18 cellular contexts compared by ENCODE assay signal in genomic region chr3:14784087-14784596, GRCh38. TPM values are rescaled to one million over a fixed set of nuclear protein-coding genes. Genes with fewer than 3 reads are reported as not detected.
A peak's percentile ranks its signal among the peaks of the same experiment; 100 is the strongest.
DNase-seq lines count a peak whose midpoint lies in the region; ATAC-seq, FAIRE-seq and TF ChIP-seq lines count a peak whose summit lies in the region.
"Had no signal": no experiment of that assay in that cellular context is flagged by ENCODE, and none has a peak within 500 bp of the region (broad histone marks: within the 10 kb centered on the region; RNA-seq: fewer than 3 reads in every experiment).

No MANE protein-coding gene starts in this region.

- no peak overlapping the region for H3K4me3 ChIP-seq in K562
- H3K4me3 ChIP-seq in vagina: no peak overlapping the region

- in situ Hi-C loops in K562 (cut with MboI): no loop called here

- no TSS peak for BruUV-seq in K562 (replicated peaks; lab: Mats Ljungman, UMichigan)

- POLR2A ChIA-PET in K562 (lab: Yijun Ruan, JAX): interaction anchor here (0.8 to 1.6 kb wide), 2 partner anchors 10 to 97 kb away, joined by 3 to 5 read pairs; no protein-coding TSS in a partner anchor

- TF ChIP-seq EP300 in K562 (IDR thresholded peaks at IDR 0.05; ENCODE audit: low read length): no peak

- H3K27me3 ChIP-seq in K562 (ENCODE audit: control insufficient read depth in 2 of 2, insufficient read depth in 2 of 2, low read length in 2 of 2): peaks cover 15 to 42% of the 10 kb centered on the region in 2 experiments
- no peaks in the 10 kb centered on the region for H3K27me3 ChIP-seq in vagina

- no peak overlapping the region for H3K27ac ChIP-seq in K562 (ENCODE audit: extremely low read depth, low read depth, low read length)
- no peak overlapping the region for H3K27ac ChIP-seq in vagina
- H3K27ac ChIP-seq: foreskin keratinocyte had no signal

- no peaks in the 10 kb centered on the region for H3K9me1 ChIP-seq in K562 (ENCODE audit: control insufficient read depth, insufficient read depth, low read length)

- DNase-seq in NCI-H526 (lab: John Stamatoyannopoulos, UW): peak; percentile 8 to 26
- DNase-seq in NCI-H526 treated with DMSO at 0.1 percent for 48 hours (lab: John Stamatoyannopoulos, UW): no peak
- DNase-seq in NCI-H1105 treated with DMSO at 0.1 percent for 48 hours (lab: John Stamatoyannopoulos, UW): peak; percentile 45
- DNase-seq in K562 (ENCODE audit: extremely low read depth in 1 of 4, low spot score in 3 of 4): no peak
- peak; percentile 21 for DNase-seq in omental fat pad (ENCODE audit: low spot score)
- DNase-seq in vagina (ENCODE audit: extremely low spot score in 2 of 2): no peak
- DNase-seq: activated CD4-positive, alpha-beta T cell treated with anti-CD3 and anti-CD28 coated beads, Interleukin-2, amount 50 U/mL, for 48 hours; activated naive CD8-positive, alpha-beta T cell treated with anti-CD3 and anti-CD28 coated beads, Interleukin-2, amount 50 U/mL, for 24 hours; foreskin keratinocyte; mesendoderm; NCI-H1048; stimulated activated CD4-positive, alpha-beta T cell treated with anti-CD3 and anti-CD28 coated beads, Interleukin-4, amount 100 ng/mL, for 4 hours; trophoblast cell had no signal

- no peaks in the 10 kb centered on the region for H3K79me2 ChIP-seq in K562 (ENCODE audit: control insufficient read depth, insufficient read depth, low read length)

- H4K20me1 ChIP-seq in K562 (replicated peaks; ENCODE audit: control insufficient read depth, insufficient read depth, low read length): no peaks in the 10 kb centered on the region

- CTCF ChIA-PET in K562 (lab: Yijun Ruan, JAX; ENCODE audit: low intra/inter-chr PET ratio): no interaction called here

- no peak for TF ChIP-seq CTCF in K562 (IDR thresholded peaks at IDR 0.05 in 2 of 3, conservative IDR thresholded peaks at IDR 0.05 in 1 of 3; ENCODE audit: insufficient read depth in 2 of 3, low read depth in 1 of 3, low read length in 3 of 3)
- no peak for TF ChIP-seq CTCF in omental fat pad (IDR thresholded peaks at IDR 0.05)
- no peak for TF ChIP-seq CTCF in vagina (IDR thresholded peaks at IDR 0.05)

- WGBS in K562 (ENCODE audit: insufficient coverage, low coverage, missing lambda C conversion rate): 0% methylated on average over 7 of the region's 7 CpGs

- ATAC-seq in K562: no peak
- peak; percentile 54 for ATAC-seq in omental fat pad (ENCODE audit: low FRiP score)
- ATAC-seq in GM18861 (IDR thresholded peaks at IDR 0.05; ENCODE audit: unreplicated experiment): no peak
- no peak for ATAC-seq in HG03108 (IDR thresholded peaks at IDR 0.05; ENCODE audit: unreplicated experiment)
- ATAC-seq: activated naive CD8-positive, alpha-beta T cell treated with anti-CD3 and anti-CD28 coated beads, Interleukin-2, amount 50 U/mL, for 24 hours; foreskin keratinocyte had no signal

- no peak overlapping the region for H2AFZ ChIP-seq in K562 (ENCODE audit: low read depth, low read length)

- no peak for TF ChIP-seq POLR2A in K562 (conservative IDR thresholded peaks at IDR 0.05)
- TF ChIP-seq POLR2A in vagina (IDR thresholded peaks at IDR 0.05): no peak

- H3K4me2 ChIP-seq in K562 (ENCODE audit: insufficient read depth, low read length): no peak overlapping the region

- H3K9me3 ChIP-seq in K562 (replicated peaks; ENCODE audit: control insufficient read depth, insufficient read depth, low read depth, low read length) (no peaks in the 10 kb centered on the region), vagina (no peaks in the 10 kb centered on the region)

- H3K9ac ChIP-seq in K562 (ENCODE audit: insufficient read depth in 1 of 2, low read depth in 2 of 2, low read length in 2 of 2): no peak overlapping the region

- no peaks in the 10 kb centered on the region for H3K4me1 ChIP-seq in K562 (replicated peaks in 1 of 2; ENCODE audit: control insufficient read depth in 2 of 2, insufficient read depth in 2 of 2, low read length in 2 of 2)
- no peaks in the 10 kb centered on the region for H3K4me1 ChIP-seq in vagina
- H3K4me1 ChIP-seq: foreskin keratinocyte had no signal

- FAIRE-seq in K562 (lab: Jason Lieb, UNC): no peak

- intact Hi-C loops in K562 (cut with micrococcal nuclease) (loop anchor here (5.0 kb wide), 2 partner anchors 277 to 887 kb away; no protein-coding TSS in a partner anchor), vagina (cut with DNase I) (no loop called here)

- no peaks in the 10 kb centered on the region for H3K36me3 ChIP-seq in K562 (ENCODE audit: control insufficient read depth, insufficient read depth, low read length)
- no peaks in the 10 kb centered on the region for H3K36me3 ChIP-seq in vagina

- no peak for TF ChIP-seq RAD21 in K562 (CRISPR knock-in tag; conservative IDR thresholded peaks at IDR 0.05 in 1 of 2, IDR thresholded peaks at IDR 0.05 in 1 of 2)

TF ChIP-seq in K562, 482 proteins besides CTCF, POLR2A, EP300 and RAD21:
- TF ChIP-seq NFIC (IDR thresholded peaks at IDR 0.05) (peak; percentile 70), ZNF316 (IDR thresholded peaks at IDR 0.05) (no peak), GTF3C2 (IDR thresholded peaks at IDR 0.05; ENCODE audit: borderline replicate concordance, extremely low read depth, insufficient read length) (no peak)
TF ChIP-seq in K562: peak in this region for 1.

RNA-seq across cellular contexts. Expression of gene FGD5, which starts 34.6 kb away (rescaled TPM):
- not detected in 2 replicates for total RNA-seq in K562 (2011; cell fraction: chromatin; rRNA removed; ENCODE audit: low replicate concordance)
- not detected in 2 replicates for total RNA-seq in K562 (2011; cell fraction: nucleolus; rRNA removed)
- not detected in 2 replicates for total RNA-seq in K562 (2011; cell fraction: nucleoplasm; rRNA removed)
- total RNA-seq in K562 (2014; rRNA removed): not detected in 2 replicates
- not detected in 2 replicates for total RNA-seq in K562 (2014; rRNA removed; fragmentation: Illumina TruSeq; extraction: Trizol)
- not detected in 2 replicates for total RNA-seq in K562 (2015; rRNA removed; fragmentation: Illumina TruSeq; extraction: Trizol)
- total RNA-seq in K562 (2021): 0.13 and 0.18 TPM in 2 replicates
- not detected in 2 replicates for polyA plus RNA-seq in K562 (2011; rRNA removed)
- not detected in 2 replicates for polyA plus RNA-seq in K562 (2011; cell fraction: cytosol; rRNA removed)
- polyA plus RNA-seq in K562 (2011; cell fraction: nucleus; rRNA removed): not detected in 2 replicates
- polyA plus RNA-seq in K562 (2012): not detected in 2 replicates
- not detected in 2 replicates for polyA plus RNA-seq in K562 (2014; fragmentation: Illumina TruSeq; extraction: Trizol)
- not detected for polyA plus RNA-seq in K562 (2014; fragmentation: Nextera tagmentation; extraction: Ambion mirVana)
- not detected in 2 replicates for polyA plus RNA-seq in K562 (2014; rRNA removed)
- not detected in 2 replicates for polyA minus RNA-seq in K562 (2011; rRNA and poly(A)+ RNA removed)
- polyA minus RNA-seq in K562 (2011; cell fraction: cytosol; rRNA and poly(A)+ RNA removed): not detected in 2 replicates
- not detected in 2 replicates for polyA minus RNA-seq in K562 (2011; cell fraction: nucleus; rRNA and poly(A)+ RNA removed)
- 10 to 100 TPM in 3 of 4 donors, 1 to 10 TPM in 1; 9.1 to 75.0 (median 16.1) TPM for total RNA-seq in omental fat pad
- total RNA-seq in vagina: 16.2 TPM
- total RNA-seq: activated T-helper 1 cell treated with anti-CD3 and anti-CD28 coated beads, Interleukin-12 subunit alpha, Interleukin-12 subunit beta, Interleukin-2, Interleukin-4 antibody, amounts not matched to agents 30 ng/mL and 10 ng/mL and 1 ng/mL, durations not matched to agents 14 hours and 24 hours and 36 hours; foreskin keratinocyte; SK-MEL-5 had no signal
- polyA plus RNA-seq: foreskin keratinocyte, IgD-negative memory B cell had no signal

Comparison
In these comparisons a context has a peak if more than half of its experiments do, and no peak if none do; other contexts are left out.
1. DNase-seq: peak in NCI-H526 (2 of 2), NCI-H1105 treated with DMSO at 0.1 percent for 48 hours (single experiment) and omental fat pad (single experiment); none in NCI-H526 treated with DMSO at 0.1 percent for 48 hours (single experiment), K562 (0 of 4) and vagina (0 of 2).
2. RNA of gene FGD5, which starts 34.6 kb away (total RNA-seq): 9.1 to 75.0 TPM in omental fat pad and 16.2 TPM in vagina (single experiment); 0.13 to 0.18 TPM in K562; every median in the first group is over 4 times any median in the second.